13 cellular contexts compared by ENCODE assay signal in the genomic region with DNA sequence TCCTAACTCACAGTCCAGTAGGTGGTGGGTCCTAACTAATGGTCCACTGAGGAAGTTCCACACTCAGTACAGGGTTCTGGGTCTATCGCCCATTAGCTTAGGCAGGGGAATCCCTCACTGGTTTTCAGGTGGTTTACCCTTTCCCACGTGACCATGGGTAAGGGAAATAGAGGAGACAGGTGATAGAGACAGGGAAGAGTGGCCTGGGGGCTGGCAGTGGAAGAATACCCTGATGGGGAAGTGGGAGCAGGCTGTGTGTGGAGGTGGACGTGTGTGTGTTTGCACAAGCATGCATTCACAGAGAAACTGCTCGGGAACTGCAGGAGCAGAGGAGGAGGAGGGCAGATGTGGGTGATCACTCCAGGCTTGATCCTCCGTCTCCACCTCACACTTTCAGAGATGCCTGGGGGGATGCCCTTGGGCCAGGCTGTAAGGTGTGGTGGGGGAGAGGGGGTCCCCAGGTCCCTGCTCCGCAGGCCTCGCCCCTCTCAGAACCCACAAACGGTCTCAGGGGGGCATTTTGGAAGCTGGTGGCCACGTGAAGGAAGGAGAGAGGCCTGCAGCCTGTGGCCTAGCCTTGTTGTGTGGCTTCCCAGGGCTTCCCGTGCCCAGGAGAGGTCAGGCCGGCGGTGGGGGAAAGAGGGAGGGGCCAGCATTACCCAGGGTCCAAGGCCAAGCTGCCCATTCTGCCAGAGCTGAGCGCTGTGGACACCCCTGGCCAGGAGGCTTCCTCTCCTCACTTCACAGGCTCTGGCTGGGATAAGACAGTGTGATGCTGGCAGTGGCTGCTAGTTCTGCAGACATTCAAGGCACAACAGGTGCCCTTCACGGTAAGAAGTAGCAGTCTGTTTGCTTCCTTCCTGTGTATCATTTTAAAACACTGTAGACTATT.
A peak's percentile ranks its signal among the peaks of the same experiment; 100 is the strongest.
DNase-seq lines count a peak whose midpoint lies in the region; ATAC-seq and TF ChIP-seq lines count a peak whose summit lies in the region.
"Had no signal": no experiment of that assay in that cellular context is flagged by ENCODE, and none has a peak within 500 bp of the region (broad histone marks: within the 10 kb centered on the region; RNA-seq: fewer than 3 reads in every experiment).

No MANE protein-coding gene starts in this region.

- intact Hi-C loops in activated CD4-positive, alpha-beta T cell treated with anti-CD3 and anti-CD28 coated beads for 36 hours (cut with DNase I, micrococcal nuclease): no loop called here
- intact Hi-C loops in heart left ventricle (cut with DNase I): loop anchor here in 5 of 10 donors (5.0 to 10.0 kb wide), 3 partner anchors 110 to 130 kb away; partner anchors contain the start of gene ANKH (in 4 of the 5)

- H3K27me3 Mint-ChIP-seq in activated CD4-positive, alpha-beta T cell treated with anti-CD3 and anti-CD28 coated beads for 36 hours: no peaks in the 10 kb centered on the region

- peaks cover 27% of the 10 kb centered on the region for H3K4me1 Mint-ChIP-seq in activated CD4-positive, alpha-beta T cell treated with anti-CD3 and anti-CD28 coated beads for 36 hours

- POLR2A ChIA-PET in activated CD4-positive, alpha-beta T cell treated with anti-CD3 and anti-CD28 coated beads for 36 hours (lab: Charles Lee): no interaction called here

- 59 to 73% (median 68%) methylated on average over 13 to 14 of the region's 14 CpGs for WGBS in heart left ventricle, 4 donors

- TF ChIP-seq POLR2A in heart left ventricle (IDR thresholded peaks at IDR 0.05): no peak

- no peak overlapping the region for H3K4me3 ChIP-seq in heart left ventricle
- H3K4me3 ChIP-seq: SJSA1 had no signal

- no peak overlapping the region for H3K4me3 Mint-ChIP-seq in activated CD4-positive, alpha-beta T cell treated with anti-CD3 and anti-CD28 coated beads for 36 hours

- peaks cover 0 to 41% (median 16%) of the 10 kb centered on the region in 12 donors for H3K4me1 ChIP-seq in heart left ventricle

- peaks cover 0 to 98% (median 73%) of the 10 kb centered on the region in 9 donors for H3K36me3 ChIP-seq in heart left ventricle
- H3K36me3 ChIP-seq: SJSA1 had no signal

- no peaks in the 10 kb centered on the region for H3K9me3 Mint-ChIP-seq in activated CD4-positive, alpha-beta T cell treated with anti-CD3 and anti-CD28 coated beads for 36 hours (ENCODE audit: low read depth)

- H3K27ac Mint-ChIP-seq in activated CD4-positive, alpha-beta T cell treated with anti-CD3 and anti-CD28 coated beads for 36 hours: peak overlapping the region; percentile 17

- no peaks in the 10 kb centered on the region for H3K27me3 ChIP-seq in heart left ventricle
- H3K27me3 ChIP-seq: SJSA1 had no signal

- ATAC-seq in activated CD4-positive, alpha-beta T cell treated with anti-CD3 and anti-CD28 coated beads for 36 hours: no peak
- peak; percentile 66 to 78 (median 70) for ATAC-seq in heart left ventricle

- H3K27ac ChIP-seq in heart left ventricle (peak overlapping the region in 10 of 12 donors; percentile 24 to 78 (median 56)), substantia nigra (ENCODE audit: low read depth, low read length, poor library complexity, severe bottlenecking) (peak overlapping the region; percentile 28)
- H3K27ac ChIP-seq: KMS-11, SJSA1 had no signal

- DNase-seq in activated CD4-positive, alpha-beta T cell treated with anti-CD3 and anti-CD28 coated beads for 36 hours: no peak
- DNase-seq in activated CD4-positive, alpha-beta T cell treated with anti-CD3 and anti-CD28 coated beads, Interleukin-2, amount 50 U/mL, for 4 hours: no peak
- DNase-seq in NAMALWA (ENCODE audit: low spot score) (peak; percentile 56), heart left ventricle (peak in 1 of 5 donors; percentile 57), substantia nigra (lab: John Stamatoyannopoulos, UW) (no peak), glomerular visceral epithelial cell (ENCODE audit: extremely low spot score) (no peak), nucleus accumbens (lab: John Stamatoyannopoulos, UW) (no peak)
- DNase-seq in stimulated activated naive CD4-positive, alpha-beta T cell (lab: John Stamatoyannopoulos, UW): no peak
- DNase-seq: activated CD4-positive, CD25-positive, alpha-beta regulatory T cell treated with anti-CD3 and anti-CD28 coated beads, Interleukin-2, amount 50 U/mL, for 72 hours; DMS79 treated with DMSO at 0.1 percent for 48 hours; stimulated activated CD4-positive, alpha-beta T cell treated with anti-CD3 and anti-CD28 coated beads, Interleukin-15, amount 100 ng/mL, for 24 hours had no signal

- CTCF ChIA-PET in activated CD4-positive, alpha-beta T cell treated with anti-CD3 and anti-CD28 coated beads for 36 hours (lab: Charles Lee): interaction anchor here (0.9 to 1.0 kb wide), 2 partner anchors 16 to 270 kb away, joined by 3 to 4 read pairs; no protein-coding TSS in a partner anchor

- TF ChIP-seq CTCF in heart left ventricle (IDR thresholded peaks at IDR 0.05): no peak

- peaks cover 30% of the 10 kb centered on the region for H3K36me3 Mint-ChIP-seq in activated CD4-positive, alpha-beta T cell treated with anti-CD3 and anti-CD28 coated beads for 36 hours (ENCODE audit: low read depth)

- no peaks in the 10 kb centered on the region for H3K9me3 ChIP-seq in heart left ventricle
- H3K9me3 ChIP-seq: SJSA1 had no signal
